Comparison of ENCODE assay signal across 7 cellular contexts in the genomic region with DNA sequence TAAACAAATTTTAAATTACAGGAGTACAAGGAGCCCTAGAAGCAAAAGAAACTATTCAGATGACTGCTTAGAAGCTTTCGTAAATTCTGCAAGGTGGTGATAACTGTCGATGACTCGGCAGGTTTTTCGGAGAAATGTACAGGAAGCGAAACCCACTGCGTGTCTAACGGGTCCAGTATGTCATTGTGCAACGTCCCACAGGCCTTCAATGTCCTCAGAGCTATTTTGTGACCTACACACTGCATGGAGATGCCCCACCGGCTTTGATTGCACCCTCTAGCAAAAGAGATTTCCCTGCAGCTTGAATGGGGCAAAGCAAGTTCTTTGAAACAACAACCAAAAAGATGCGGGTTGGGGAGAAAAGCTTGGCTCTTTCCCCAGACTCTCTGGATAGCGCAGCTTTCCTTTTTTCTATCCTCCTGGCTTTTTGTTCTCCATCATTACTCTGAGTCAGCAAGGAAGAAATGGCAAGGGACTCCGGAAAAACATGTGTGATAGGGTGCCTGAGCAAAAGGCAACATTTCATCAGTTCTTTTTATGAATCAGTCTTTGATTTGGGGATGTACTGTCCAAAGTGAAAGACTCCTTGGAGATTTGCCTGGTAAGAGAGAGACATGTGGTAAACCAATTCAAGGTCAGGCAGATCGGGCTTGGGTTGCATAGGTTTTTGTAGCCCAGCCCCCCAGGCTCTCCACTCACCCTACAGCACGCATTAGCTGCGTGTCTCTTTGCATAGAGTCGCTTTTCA.
DNase-seq lines count a peak whose midpoint lies in the region; ATAC-seq, FAIRE-seq and TF ChIP-seq lines count a peak whose summit lies in the region.

No MANE protein-coding gene starts in this region.

- no peaks in the 10 kb centered on the region for H4K20me1 ChIP-seq in GM23338 (replicated peaks; ENCODE audit: insufficient read depth)

- no peaks in the 10 kb centered on the region for H3K9me2 ChIP-seq in GM23338 (ENCODE audit: insufficient read depth)

- H3K27me3 Mint-ChIP-seq in GM23338 (ENCODE audit: insufficient read depth, low read depth, poor library complexity), result peaks cover 3% of the 10 kb centered on the region
- H3K27me3 Mint-ChIP-seq in activated T-helper 1 cell treated with anti-CD3 and anti-CD28 coated beads, Interleukin-12 subunit alpha, Interleukin-12 subunit beta, Interleukin-2, Interleukin-4 antibody, amounts not matched to agents 30 ng/mL and 10 ng/mL and 1 ng/mL, durations not matched to agents 14 hours and 24 hours and 36 hours (ENCODE audit: insufficient read depth), result no peaks in the 10 kb centered on the region

- H3K27me3 ChIP-seq in GM23338 (ENCODE audit: insufficient read depth) (no peaks in the 10 kb centered on the region), lower lobe of right lung (ENCODE audit: low read depth) (no peaks in the 10 kb centered on the region)

- no peaks in the 10 kb centered on the region for H3K79me2 ChIP-seq in GM23338 (replicated peaks; ENCODE audit: insufficient read depth)

- H3K27ac Mint-ChIP-seq in GM23338, result peak overlapping the region; percentile 77; the same call in 1 of the 2 replicates
- H3K27ac Mint-ChIP-seq in activated T-helper 1 cell treated with anti-CD3 and anti-CD28 coated beads, Interleukin-12 subunit alpha, Interleukin-12 subunit beta, Interleukin-2, Interleukin-4 antibody, amounts not matched to agents 30 ng/mL and 10 ng/mL and 1 ng/mL, durations not matched to agents 14 hours and 24 hours and 36 hours, result peak overlapping the region; percentile 77

- TF ChIP-seq CTCF in GM23338 (conservative IDR thresholded peaks at IDR 0.05; ENCODE audit: low read depth in 2 of 2), result no peak
- no peak for TF ChIP-seq CTCF in lower lobe of right lung (IDR thresholded peaks at IDR 0.05)

- no peaks in the 10 kb centered on the region for H3F3A ChIP-seq in GM23338 (replicated peaks; ENCODE audit: low read depth)

- FAIRE-seq in GM18507 (lab: Jason Lieb, UNC), result peak; percentile 97

- H3K4me3 Mint-ChIP-seq in GM23338, result no peak overlapping the region
- H3K4me3 Mint-ChIP-seq in activated T-helper 1 cell treated with anti-CD3 and anti-CD28 coated beads, Interleukin-12 subunit alpha, Interleukin-12 subunit beta, Interleukin-2, Interleukin-4 antibody, amounts not matched to agents 30 ng/mL and 10 ng/mL and 1 ng/mL, durations not matched to agents 14 hours and 24 hours and 36 hours, result peak overlapping the region; percentile 53

- ATAC-seq in GM23338 (no peak), lower lobe of right lung (peak; percentile 79 to 85)

- H3K36me3 Mint-ChIP-seq in GM23338 (ENCODE audit: low read depth), result no peaks in the 10 kb centered on the region
- peaks cover 8% of the 10 kb centered on the region for H3K36me3 Mint-ChIP-seq in activated T-helper 1 cell treated with anti-CD3 and anti-CD28 coated beads, Interleukin-12 subunit alpha, Interleukin-12 subunit beta, Interleukin-2, Interleukin-4 antibody, amounts not matched to agents 30 ng/mL and 10 ng/mL and 1 ng/mL, durations not matched to agents 14 hours and 24 hours and 36 hours (ENCODE audit: low read depth)

- H3K4me3 ChIP-seq in GM23338 (no peak overlapping the region), lower lobe of right lung (no peak overlapping the region)

- peaks cover 11% of the 10 kb centered on the region; the same call in 1 of the 2 replicates for H3K4me1 ChIP-seq in GM23338 (ENCODE audit: insufficient read depth)
- no peaks in the 10 kb centered on the region for H3K4me1 ChIP-seq in lower lobe of right lung

- intact Hi-C loops in activated T-helper 1 cell treated with anti-CD3 and anti-CD28 coated beads, Interleukin-12 subunit alpha, Interleukin-12 subunit beta, Interleukin-2, Interleukin-4 antibody, amounts not matched to agents 30 ng/mL and 10 ng/mL and 1 ng/mL, durations not matched to agents 14 hours and 24 hours and 36 hours (cut with micrococcal nuclease), result loop anchor here (1.0 kb wide), 3 partner anchors 11 to 324 kb away; no protein-coding TSS in a partner anchor
- intact Hi-C loops in lower lobe of right lung (cut with DNase I), result no loop called here

- no peak overlapping the region for H2AFZ ChIP-seq in GM23338

- H3K9me3 ChIP-seq in lower lobe of right lung, result no peaks in the 10 kb centered on the region

- H3K4me2 ChIP-seq in GM23338, result 0 out of 2 replicates have a peak overlapping the region, but pooled peaks have one; percentile 15

- no peak overlapping the region for H3K27ac ChIP-seq in GM23338 (ENCODE audit: low read depth)
- peak overlapping the region; percentile 18 for H3K27ac ChIP-seq in lower lobe of right lung

- no peaks in the 10 kb centered on the region for H3K36me3 ChIP-seq in GM23338 (ENCODE audit: insufficient read depth)
- no peaks in the 10 kb centered on the region for H3K36me3 ChIP-seq in lower lobe of right lung

- no peaks in the 10 kb centered on the region for H3K9me3 Mint-ChIP-seq in GM23338
- H3K9me3 Mint-ChIP-seq in activated T-helper 1 cell treated with anti-CD3 and anti-CD28 coated beads, Interleukin-12 subunit alpha, Interleukin-12 subunit beta, Interleukin-2, Interleukin-4 antibody, amounts not matched to agents 30 ng/mL and 10 ng/mL and 1 ng/mL, durations not matched to agents 14 hours and 24 hours and 36 hours, result peaks cover 13% of the 10 kb centered on the region

- no peak for DNase-seq in GM18507 (ENCODE audit: extremely low spot score, insufficient read length, low read depth)
- DNase-seq in GM23338 (ENCODE audit: low spot score), result no peak
- DNase-seq in LHCN-M2 (ENCODE audit: low read depth), result peak; percentile 60
- no peak for DNase-seq in activated T-helper 1 cell treated with anti-CD3 and anti-CD28 coated beads, Interleukin-12 subunit alpha, Interleukin-12 subunit beta, Interleukin-2, Interleukin-4 antibody, amounts not matched to agents 30 ng/mL and 10 ng/mL and 1 ng/mL, durations not matched to agents 14 hours and 24 hours and 36 hours (ENCODE audit: low spot score)
- peak; percentile 55 for DNase-seq in lower lobe of right lung
- no peak for DNase-seq in NCI-H1105 treated with DMSO at 0.1 percent for 48 hours (lab: John Stamatoyannopoulos, UW)
- DNase-seq in DMS79 treated with DMSO at 0.1 percent for 48 hours (lab: John Stamatoyannopoulos, UW), result no peak

- peaks cover 15% of the 10 kb centered on the region for H3K4me1 Mint-ChIP-seq in GM23338
- H3K4me1 Mint-ChIP-seq in activated T-helper 1 cell treated with anti-CD3 and anti-CD28 coated beads, Interleukin-12 subunit alpha, Interleukin-12 subunit beta, Interleukin-2, Interleukin-4 antibody, amounts not matched to agents 30 ng/mL and 10 ng/mL and 1 ng/mL, durations not matched to agents 14 hours and 24 hours and 36 hours (ENCODE audit: low read depth), result peaks cover 35% of the 10 kb centered on the region

TF ChIP-seq in GM23338, 12 proteins besides CTCF, POLR2A, EP300 and RAD21 (continues in another document):
- no peak for TF ChIP-seq ZNF114 (CRISPR knock-in tag; IDR thresholded peaks at IDR 0.05)

Comparison
In these comparisons a context has a peak if more than half of its experiments do, and no peak if none do; other contexts are left out.
1. DNase-seq: peak in LHCN-M2 (single experiment) and lower lobe of right lung (single experiment); none in GM18507 (single experiment), GM23338 (single experiment), activated T-helper 1 cell treated with anti-CD3 and anti-CD28 coated beads, Interleukin-12 subunit alpha, Interleukin-12 subunit beta, Interleukin-2, Interleukin-4 antibody, amounts not matched to agents 30 ng/mL and 10 ng/mL and 1 ng/mL, durations not matched to agents 14 hours and 24 hours and 36 hours (single experiment), NCI-H1105 treated with DMSO at 0.1 percent for 48 hours (single experiment) and DMS79 treated with DMSO at 0.1 percent for 48 hours (single experiment).